Comparison of ENCODE assay signal across 14 cellular contexts in genomic region chr4:153346563-153346962, GRCh38. TPM values are rescaled to one million over a fixed set of nuclear protein-coding genes. Genes with fewer than 3 reads are reported as not detected.
A peak's percentile ranks its signal among the peaks of the same experiment; 100 is the strongest.
DNase-seq lines count a peak whose midpoint lies in the region; TF ChIP-seq lines count a peak whose summit lies in the region.
"Had no signal": no experiment of that assay in that cellular context is flagged by ENCODE, and none has a peak within 500 bp of the region (broad histone marks: within the 10 kb centered on the region; RNA-seq: fewer than 3 reads in every experiment).

No MANE protein-coding gene starts in this region.

- peaks cover 39% of the 10 kb centered on the region for H3K4me1 Mint-ChIP-seq in activated T-cell treated with anti-CD3 and anti-CD28 coated beads, Interleukin-2, amount 50 U/mL, for 24 hours (ENCODE audit: low read depth)
- H3K4me1 Mint-ChIP-seq in progenitor cell of endocrine pancreas (ENCODE audit: low read depth) (peaks cover 23% of the 10 kb centered on the region), CD14-positive monocyte (peaks cover 39% of the 10 kb centered on the region)

- intact Hi-C loops in CD14-positive monocyte (cut with micrococcal nuclease) = loop anchor here (5.0 to 10.0 kb wide), 3 partner anchors 86 to 408 kb away; no protein-coding TSS in a partner anchor

- H3K9me3 Mint-ChIP-seq in activated T-cell treated with anti-CD3 and anti-CD28 coated beads, Interleukin-2, amount 50 U/mL, for 24 hours = no peaks in the 10 kb centered on the region
- H3K9me3 Mint-ChIP-seq in progenitor cell of endocrine pancreas (ENCODE audit: low read depth) (no peaks in the 10 kb centered on the region), CD14-positive monocyte (no peaks in the 10 kb centered on the region)

- peak overlapping the region; percentile 27 for H3K4me3 Mint-ChIP-seq in activated T-cell treated with anti-CD3 and anti-CD28 coated beads, Interleukin-2, amount 50 U/mL, for 24 hours
- H3K4me3 Mint-ChIP-seq in progenitor cell of endocrine pancreas (ENCODE audit: low read depth) = no peak overlapping the region
- H3K4me3 Mint-ChIP-seq in CD14-positive monocyte = no peak overlapping the region

- DNase-seq in activated T-cell treated with anti-CD3 and anti-CD28 coated beads, Interleukin-2, amount 50 U/mL, for 24 hours = no peak
- DNase-seq in activated T-cell treated with anti-CD3 and anti-CD28 coated beads, Interleukin-2, amount 50 U/mL, for 1 hour = no peak
- DNase-seq in NB4 (ENCODE audit: low read depth) (peak; percentile 39), choroid plexus epithelial cell (ENCODE audit: low read depth) (peak; percentile 9), progenitor cell of endocrine pancreas (ENCODE audit: low spot score, unreplicated experiment) (no peak), CD14-positive monocyte (ENCODE audit: low spot score) (no peak), NCI-H446 treated with DMSO at 0.1 percent for 48 hours (lab: John Stamatoyannopoulos, UW) (no peak)
- DNase-seq in stimulated activated CD4-positive, alpha-beta T cell treated with anti-CD3 and anti-CD28 coated beads, Interleukin-2, amount 100 ng/mL, for 48 hours = no peak
- DNase-seq: gastrocnemius medialis; left ventricle myocardium inferior; NCI-H1417; NK-92 treated with Interleukin-12 subunit alpha and Interleukin-12 subunit beta, amount 100 ng/mL, for 24 hours; pancreas; stimulated activated CD4-positive, alpha-beta T cell treated with anti-CD3 and anti-CD28 coated beads, Interleukin-4, amount 100 ng/mL, for 24 hours had no signal

- H3K27me3 Mint-ChIP-seq in activated T-cell treated with anti-CD3 and anti-CD28 coated beads, Interleukin-2, amount 50 U/mL, for 24 hours = peaks cover 6% of the 10 kb centered on the region
- H3K27me3 Mint-ChIP-seq in progenitor cell of endocrine pancreas (peaks cover 12% of the 10 kb centered on the region), CD14-positive monocyte (ENCODE audit: low read depth in 3 of 3) (peaks cover 4 to 6% (median 6%) of the 10 kb centered on the region in 3 donors)

- H3K36me3 Mint-ChIP-seq in activated T-cell treated with anti-CD3 and anti-CD28 coated beads, Interleukin-2, amount 50 U/mL, for 24 hours (ENCODE audit: low read depth) = peaks cover 28% of the 10 kb centered on the region
- no peaks in the 10 kb centered on the region for H3K36me3 Mint-ChIP-seq in progenitor cell of endocrine pancreas (ENCODE audit: insufficient read depth)
- H3K36me3 Mint-ChIP-seq in CD14-positive monocyte = peaks cover 0 to 3% of the 10 kb centered on the region in 2 donors

- peak; percentile 20 for TF ChIP-seq CTCF in NB4 (IDR thresholded peaks at IDR 0.05; ENCODE audit: low read depth, low read length)
- peak; percentile 34 for TF ChIP-seq CTCF in choroid plexus epithelial cell (conservative IDR thresholded peaks at IDR 0.05; ENCODE audit: low read depth, low read length)
- TF ChIP-seq CTCF in progenitor cell of endocrine pancreas (IDR thresholded peaks at IDR 0.05; ENCODE audit: unreplicated experiment) = no peak
- no peak for TF ChIP-seq CTCF in CD14-positive monocyte (IDR thresholded peaks at IDR 0.05)

- H3K27ac Mint-ChIP-seq in activated T-cell treated with anti-CD3 and anti-CD28 coated beads, Interleukin-2, amount 50 U/mL, for 24 hours = no peak overlapping the region
- H3K27ac Mint-ChIP-seq in progenitor cell of endocrine pancreas (peak overlapping the region; percentile 44), CD14-positive monocyte (no peak overlapping the region)

- H3K4me3 ChIP-seq in NB4 (ENCODE audit: low read depth, low read length) = peak overlapping the region; percentile 86
- H3K4me3 ChIP-seq in choroid plexus epithelial cell (ENCODE audit: low read depth, low read length) = no peak overlapping the region
- H3K4me3 ChIP-seq: gastrocnemius medialis, left ventricle myocardium inferior had no signal

- TF ChIP-seq POLR2A in NB4 (IDR thresholded peaks at IDR 0.05; ENCODE audit: extremely low read depth, insufficient read length) = no peak

RNA-seq across cellular contexts. Expression of gene MND1, which starts 2.1 kb away (rescaled TPM):
- 9.1 and 9.7 TPM in 2 replicates for total RNA-seq in progenitor cell of endocrine pancreas
- polyA plus RNA-seq in CD14-positive monocyte = not detected

Comparison
In these comparisons a context has a peak if more than half of its experiments do, and no peak if none do; other contexts are left out.
1. DNase-seq: peak in NB4 (single experiment) and choroid plexus epithelial cell (single experiment); none in activated T-cell treated with anti-CD3 and anti-CD28 coated beads, Interleukin-2, amount 50 U/mL, for 24 hours (single experiment), activated T-cell treated with anti-CD3 and anti-CD28 coated beads, Interleukin-2, amount 50 U/mL, for 1 hour (single experiment), progenitor cell of endocrine pancreas (single experiment), CD14-positive monocyte (single experiment), NCI-H446 treated with DMSO at 0.1 percent for 48 hours (single experiment) and stimulated activated CD4-positive, alpha-beta T cell treated with anti-CD3 and anti-CD28 coated beads, Interleukin-2, amount 100 ng/mL, for 48 hours (0 of 2).
2. CTCF ChIP-seq: peak in NB4 (single experiment) and choroid plexus epithelial cell (single experiment); none in progenitor cell of endocrine pancreas (single experiment) and CD14-positive monocyte (single experiment).